ENCODE assay signal across 2 cellular contexts in genomic region chr10:78985973-78986372, GRCh38.
TF ChIP-seq lines count a peak whose summit lies in the region.

No MANE protein-coding gene starts in this region.

TF ChIP-seq in GM23338, 12 proteins besides CTCF, POLR2A, EP300 and RAD21:
- TF ChIP-seq POLR2AphosphoS5 (IDR thresholded peaks at IDR 0.05; ENCODE audit: low read depth) (no peak), ETS1 (IDR thresholded peaks at IDR 0.05) (no peak), EZH2phosphoT487 (IDR thresholded peaks at IDR 0.05; ENCODE audit: unreplicated experiment) (no peak), CREB1 (CRISPR knock-in tag; IDR thresholded peaks at IDR 0.05; ENCODE audit: low read depth) (no peak), ZNF114 (CRISPR knock-in tag; IDR thresholded peaks at IDR 0.05) (no peak), NANOG (IDR thresholded peaks at IDR 0.05; ENCODE audit: borderline replicate concordance) (no peak), STAT1 (IDR thresholded peaks at IDR 0.05; ENCODE audit: unreplicated experiment) (no peak), ZNF331 (CRISPR knock-in tag; IDR thresholded peaks at IDR 0.05; ENCODE audit: low read depth) (no peak), EZH2 (IDR thresholded peaks at IDR 0.05; ENCODE audit: low read depth, unreplicated experiment) (no peak), JUNB (IDR thresholded peaks at IDR 0.05; ENCODE audit: unreplicated experiment) (no peak)
- TF ChIP-seq, protein P1, sequence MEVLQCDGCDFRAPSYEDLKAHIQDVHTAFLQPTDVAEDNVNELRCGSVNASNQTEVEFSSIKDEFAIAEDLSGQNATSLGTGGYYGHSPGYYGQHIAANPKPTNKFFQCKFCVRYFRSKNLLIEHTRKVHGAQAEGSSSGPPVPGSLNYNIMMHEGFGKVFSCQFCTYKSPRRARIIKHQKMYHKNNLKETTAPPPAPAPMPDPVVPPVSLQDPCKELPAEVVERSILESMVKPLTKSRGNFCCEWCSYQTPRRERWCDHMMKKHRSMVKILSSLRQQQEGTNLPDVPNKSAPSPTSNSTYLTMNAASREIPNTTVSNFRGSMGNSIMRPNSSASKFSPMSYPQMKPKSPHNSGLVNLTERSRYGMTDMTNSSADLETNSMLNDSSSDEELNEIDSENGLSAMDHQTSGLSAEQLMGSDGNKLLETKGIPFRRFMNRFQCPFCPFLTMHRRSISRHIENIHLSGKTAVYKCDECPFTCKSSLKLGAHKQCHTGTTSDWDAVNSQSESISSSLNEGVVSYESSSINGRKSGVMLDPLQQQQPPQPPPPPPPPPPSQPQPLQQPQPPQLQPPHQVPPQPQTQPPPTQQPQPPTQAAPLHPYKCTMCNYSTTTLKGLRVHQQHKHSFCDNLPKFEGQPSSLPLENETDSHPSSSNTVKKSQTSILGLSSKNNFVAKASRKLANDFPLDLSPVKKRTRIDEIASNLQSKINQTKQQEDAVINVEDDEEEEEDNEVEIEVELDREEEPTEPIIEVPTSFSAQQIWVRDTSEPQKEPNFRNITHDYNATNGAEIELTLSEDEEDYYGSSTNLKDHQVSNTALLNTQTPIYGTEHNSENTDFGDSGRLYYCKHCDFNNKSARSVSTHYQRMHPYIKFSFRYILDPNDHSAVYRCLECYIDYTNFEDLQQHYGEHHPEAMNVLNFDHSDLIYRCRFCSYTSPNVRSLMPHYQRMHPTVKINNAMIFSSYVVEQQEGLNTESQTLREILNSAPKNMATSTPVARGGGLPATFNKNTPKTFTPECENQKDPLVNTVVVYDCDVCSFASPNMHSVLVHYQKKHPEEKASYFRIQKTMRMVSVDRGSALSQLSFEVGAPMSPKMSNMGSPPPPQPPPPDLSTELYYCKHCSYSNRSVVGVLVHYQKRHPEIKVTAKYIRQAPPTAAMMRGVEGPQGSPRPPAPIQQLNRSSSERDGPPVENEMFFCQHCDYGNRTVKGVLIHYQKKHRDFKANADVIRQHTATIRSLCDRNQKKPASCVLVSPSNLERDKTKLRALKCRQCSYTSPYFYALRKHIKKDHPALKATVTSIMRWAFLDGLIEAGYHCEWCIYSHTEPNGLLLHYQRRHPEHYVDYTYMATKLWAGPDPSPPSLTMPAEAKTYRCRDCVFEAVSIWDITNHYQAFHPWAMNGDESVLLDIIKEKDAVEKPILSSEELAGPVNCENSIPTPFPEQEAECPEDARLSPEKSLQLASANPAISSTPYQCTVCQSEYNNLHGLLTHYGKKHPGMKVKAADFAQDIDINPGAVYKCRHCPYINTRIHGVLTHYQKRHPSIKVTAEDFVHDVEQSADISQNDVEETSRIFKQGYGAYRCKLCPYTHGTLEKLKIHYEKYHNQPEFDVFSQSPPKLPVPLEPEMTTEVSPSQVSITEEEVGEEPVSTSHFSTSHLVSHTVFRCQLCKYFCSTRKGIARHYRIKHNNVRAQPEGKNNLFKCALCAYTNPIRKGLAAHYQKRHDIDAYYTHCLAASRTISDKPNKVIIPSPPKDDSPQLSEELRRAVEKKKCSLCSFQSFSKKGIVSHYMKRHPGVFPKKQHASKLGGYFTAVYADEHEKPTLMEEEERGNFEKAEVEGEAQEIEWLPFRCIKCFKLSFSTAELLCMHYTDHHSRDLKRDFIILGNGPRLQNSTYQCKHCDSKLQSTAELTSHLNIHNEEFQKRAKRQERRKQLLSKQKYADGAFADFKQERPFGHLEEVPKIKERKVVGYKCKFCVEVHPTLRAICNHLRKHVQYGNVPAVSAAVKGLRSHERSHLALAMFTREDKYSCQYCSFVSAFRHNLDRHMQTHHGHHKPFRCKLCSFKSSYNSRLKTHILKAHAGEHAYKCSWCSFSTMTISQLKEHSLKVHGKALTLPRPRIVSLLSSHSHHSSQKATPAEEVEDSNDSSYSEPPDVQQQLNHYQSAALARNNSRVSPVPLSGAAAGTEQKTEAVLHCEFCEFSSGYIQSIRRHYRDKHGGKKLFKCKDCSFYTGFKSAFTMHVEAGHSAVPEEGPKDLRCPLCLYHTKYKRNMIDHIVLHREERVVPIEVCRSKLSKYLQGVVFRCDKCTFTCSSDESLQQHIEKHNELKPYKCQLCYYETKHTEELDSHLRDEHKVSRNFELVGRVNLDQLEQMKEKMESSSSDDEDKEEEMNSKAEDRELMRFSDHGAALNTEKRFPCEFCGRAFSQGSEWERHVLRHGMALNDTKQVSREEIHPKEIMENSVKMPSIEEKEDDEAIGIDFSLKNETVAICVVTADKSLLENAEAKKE (CRISPR knock-in tag; IDR thresholded peaks at IDR 0.05), result no peak
- TF ChIP-seq, protein P2, sequence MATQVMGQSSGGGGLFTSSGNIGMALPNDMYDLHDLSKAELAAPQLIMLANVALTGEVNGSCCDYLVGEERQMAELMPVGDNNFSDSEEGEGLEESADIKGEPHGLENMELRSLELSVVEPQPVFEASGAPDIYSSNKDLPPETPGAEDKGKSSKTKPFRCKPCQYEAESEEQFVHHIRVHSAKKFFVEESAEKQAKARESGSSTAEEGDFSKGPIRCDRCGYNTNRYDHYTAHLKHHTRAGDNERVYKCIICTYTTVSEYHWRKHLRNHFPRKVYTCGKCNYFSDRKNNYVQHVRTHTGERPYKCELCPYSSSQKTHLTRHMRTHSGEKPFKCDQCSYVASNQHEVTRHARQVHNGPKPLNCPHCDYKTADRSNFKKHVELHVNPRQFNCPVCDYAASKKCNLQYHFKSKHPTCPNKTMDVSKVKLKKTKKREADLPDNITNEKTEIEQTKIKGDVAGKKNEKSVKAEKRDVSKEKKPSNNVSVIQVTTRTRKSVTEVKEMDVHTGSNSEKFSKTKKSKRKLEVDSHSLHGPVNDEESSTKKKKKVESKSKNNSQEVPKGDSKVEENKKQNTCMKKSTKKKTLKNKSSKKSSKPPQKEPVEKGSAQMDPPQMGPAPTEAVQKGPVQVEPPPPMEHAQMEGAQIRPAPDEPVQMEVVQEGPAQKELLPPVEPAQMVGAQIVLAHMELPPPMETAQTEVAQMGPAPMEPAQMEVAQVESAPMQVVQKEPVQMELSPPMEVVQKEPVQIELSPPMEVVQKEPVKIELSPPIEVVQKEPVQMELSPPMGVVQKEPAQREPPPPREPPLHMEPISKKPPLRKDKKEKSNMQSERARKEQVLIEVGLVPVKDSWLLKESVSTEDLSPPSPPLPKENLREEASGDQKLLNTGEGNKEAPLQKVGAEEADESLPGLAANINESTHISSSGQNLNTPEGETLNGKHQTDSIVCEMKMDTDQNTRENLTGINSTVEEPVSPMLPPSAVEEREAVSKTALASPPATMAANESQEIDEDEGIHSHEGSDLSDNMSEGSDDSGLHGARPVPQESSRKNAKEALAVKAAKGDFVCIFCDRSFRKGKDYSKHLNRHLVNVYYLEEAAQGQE (IDR thresholded peaks at IDR 0.05; ENCODE audit: unreplicated experiment), result no peak

TF ChIP-seq in H1, 55 proteins besides CTCF, POLR2A, EP300 and RAD21:
- no peak for TF ChIP-seq CHD2 (IDR thresholded peaks at IDR 0.05; ENCODE audit: low read length)
- no peak for TF ChIP-seq HDAC6 (IDR thresholded peaks at IDR 0.05; ENCODE audit: low read depth, low read length)
- TF ChIP-seq BCL11A (IDR thresholded peaks at IDR 0.05; ENCODE audit: low read depth in 2 of 2, low read length in 2 of 2), result no peak
- TF ChIP-seq NANOG (IDR thresholded peaks at IDR 0.05; ENCODE audit: insufficient read depth, low read depth, low read length, poor library complexity, severe bottlenecking), result no peak
- TF ChIP-seq GABPA (IDR thresholded peaks at IDR 0.05; ENCODE audit: borderline replicate concordance, insufficient read depth, low read length), result no peak
- TF ChIP-seq CHD1 (IDR thresholded peaks at IDR 0.05; ENCODE audit: low read depth, low read length), result no peak
- TF ChIP-seq USF2 (IDR thresholded peaks at IDR 0.05; ENCODE audit: low read length), result no peak
- no peak for TF ChIP-seq KDM1A (IDR thresholded peaks at IDR 0.05; ENCODE audit: borderline replicate concordance, low read length)
- no peak for TF ChIP-seq RXRA (IDR thresholded peaks at IDR 0.05; ENCODE audit: insufficient read depth, low read depth, low read length)
- no peak for TF ChIP-seq BACH1 (IDR thresholded peaks at IDR 0.05; ENCODE audit: low read length)
- no peak for TF ChIP-seq EZH2 (IDR thresholded peaks at IDR 0.05; ENCODE audit: low read depth, low read length, severe bottlenecking)
- no peak for TF ChIP-seq CBX5 (IDR thresholded peaks at IDR 0.05; ENCODE audit: low read depth, low read length)
- no peak for TF ChIP-seq JUND (IDR thresholded peaks at IDR 0.05; ENCODE audit: low read length)
- TF ChIP-seq SIX5 (IDR thresholded peaks at IDR 0.05; ENCODE audit: low read depth, low read length), result no peak
- TF ChIP-seq SUZ12 (IDR thresholded peaks at IDR 0.05; ENCODE audit: low read length), result no peak
- TF ChIP-seq KDM5A (IDR thresholded peaks at IDR 0.05; ENCODE audit: low read length), result no peak
- TF ChIP-seq RFX5 (IDR thresholded peaks at IDR 0.05; ENCODE audit: borderline replicate concordance, low read depth, low read length), result no peak
